In genomic region chr10:13099666-13100348, GRCh38 we compare ENCODE assay signal across 8 cellular contexts. TPM values are rescaled to one million over a fixed set of nuclear protein-coding genes. Genes with fewer than 3 reads are reported as not detected.
A peak's percentile ranks its signal among the peaks of the same experiment; 100 is the strongest.
DNase-seq lines count a peak whose midpoint lies in the region; ATAC-seq and TF ChIP-seq lines count a peak whose summit lies in the region.

TSS of gene OPTN (plus strand) at chr10:13100163. CDS start at chr10:13109123, 8,960 bp downstream.

- H3K4me2 ChIP-seq in neural cell (ENCODE audit: low read length) = peak within 1 kb of the TSS; percentile 87

- H3K9me3 ChIP-seq in HUES6 (ENCODE audit: control insufficient read depth, insufficient read depth, low read depth, low read length) (no peaks in the 10 kb centered on the region), neural cell (ENCODE audit: low read length) (no peaks in the 10 kb centered on the region), stomach smooth muscle (ENCODE audit: control insufficient read depth in 2 of 2, low read length in 2 of 2) (no peaks in the 10 kb centered on the region)

- H4K20me1 ChIP-seq in neural cell (ENCODE audit: insufficient read depth) = no peaks in the 10 kb centered on the region

- H3K4me1 ChIP-seq in HUES6 (ENCODE audit: control insufficient read depth, insufficient read depth, low read length) (peaks cover 7% of the 10 kb centered on the region), stomach smooth muscle (ENCODE audit: control insufficient read depth, insufficient read depth, low read length) (peaks cover 23% of the 10 kb centered on the region)

- TF ChIP-seq CTCF in fibroblast of villous mesenchyme (IDR thresholded peaks at IDR 0.05; ENCODE audit: insufficient read depth, low read depth, low read length) = peak; percentile 81
- peak; percentile 88 for TF ChIP-seq CTCF in neural cell (IDR thresholded peaks at IDR 0.05; ENCODE audit: poor library complexity, severe bottlenecking)

- peak within 1 kb of the TSS; percentile 89 for H2AFZ ChIP-seq in neural cell (ENCODE audit: low read depth, low read length)

- peak within 1 kb of the TSS; percentile 74 for H3K9ac ChIP-seq in HUES6 (ENCODE audit: low read length)
- peak within 1 kb of the TSS; percentile 93 for H3K9ac ChIP-seq in neural cell (ENCODE audit: low read length)
- peak within 1 kb of the TSS; percentile 70 to 84 for H3K9ac ChIP-seq in stomach smooth muscle (ENCODE audit: low read length in 2 of 2)

- peak within 1 kb of the TSS; percentile 100 for H3K4me3 ChIP-seq in HUES6 (ENCODE audit: low read depth, low read length)
- H3K4me3 ChIP-seq in fibroblast of villous mesenchyme (ENCODE audit: low read depth, low read length) = peak within 1 kb of the TSS; percentile 88
- peak within 1 kb of the TSS; percentile 86 for H3K4me3 ChIP-seq in neural cell (ENCODE audit: low read length)
- peak within 1 kb of the TSS; percentile 76 to 86 for H3K4me3 ChIP-seq in stomach smooth muscle (ENCODE audit: low read length in 2 of 2)

- peak; percentile 80 for TF ChIP-seq RAD21 in neural cell (conservative IDR thresholded peaks at IDR 0.05)

- TF ChIP-seq EP300 in neural cell (conservative IDR thresholded peaks at IDR 0.05; ENCODE audit: poor library complexity, severe bottlenecking) = peak; percentile 40

- no peaks in the 10 kb centered on the region for H3F3A ChIP-seq in neural cell (ENCODE audit: insufficient read depth, low read length, poor library complexity, severe bottlenecking)

- H3K36me3 ChIP-seq in HUES6 (ENCODE audit: control insufficient read depth, insufficient read depth, low read length) (no peaks in the 10 kb centered on the region), neural cell (ENCODE audit: insufficient read depth, low read length) (no peaks in the 10 kb centered on the region), stomach smooth muscle (ENCODE audit: control insufficient read depth in 2 of 2, insufficient read depth in 2 of 2, low read length in 2 of 2) (no peaks in the 10 kb centered on the region)

- H3K27me3 ChIP-seq in HUES6 (ENCODE audit: control insufficient read depth, insufficient read depth, low read length) (peaks cover 6% of the 10 kb centered on the region), neural cell (ENCODE audit: insufficient read depth, low read depth, low read length) (no peaks in the 10 kb centered on the region), stomach smooth muscle (ENCODE audit: control insufficient read depth in 1 of 2, insufficient read depth in 2 of 2, low read length in 2 of 2) (no peaks in the 10 kb centered on the region)

- DNase-seq in DMS 273 treated with DMSO at 0.1 percent for 48 hours (lab: John Stamatoyannopoulos, UW) (peak; percentile 27), RPMI7951 (ENCODE audit: low read depth) (peak; percentile 81), fibroblast of villous mesenchyme (ENCODE audit: low read depth) (peak; percentile 87)
- DNase-seq in activated effector memory CD4-positive, alpha-beta T cell treated with anti-CD3 and anti-CD28 coated beads, Interleukin-2, amount 50 U/mL, for 16 hours = peak; percentile 92

- peak; percentile 59 for ATAC-seq in GM21381 (IDR thresholded peaks at IDR 0.05; ENCODE audit: unreplicated experiment)

- H3K79me2 ChIP-seq in neural cell (replicated peaks; ENCODE audit: insufficient read depth, low read length) = peaks cover 2% of the 10 kb centered on the region

- no peak within 1 kb of the TSS; the same call in 1 of the 2 replicates for H3K27ac ChIP-seq in HUES6 (ENCODE audit: low read depth, low read length)
- peak within 1 kb of the TSS; percentile 89 for H3K27ac ChIP-seq in neural cell (ENCODE audit: low read length)
- H3K27ac ChIP-seq in stomach smooth muscle (ENCODE audit: low read length) = peak within 1 kb of the TSS; percentile 83

- no peaks in the 10 kb centered on the region for H3K9me2 ChIP-seq in neural cell (ENCODE audit: insufficient read depth, low read length)

TF ChIP-seq in neural cell, 6 proteins besides CTCF, POLR2A, EP300 and RAD21:
- TF ChIP-seq REST (IDR thresholded peaks at IDR 0.05; ENCODE audit: borderline replicate concordance) (peak; percentile 55), MXI1 (conservative IDR thresholded peaks at IDR 0.05; ENCODE audit: poor library complexity, severe bottlenecking) (no peak), EZH2 (IDR thresholded peaks at IDR 0.05; ENCODE audit: borderline replicate concordance, insufficient read depth, low read length, poor library complexity, severe bottlenecking) (no peak), TAF1 (IDR thresholded peaks at IDR 0.05; ENCODE audit: low read depth) (peak; percentile 79), SMC3 (conservative IDR thresholded peaks at IDR 0.05; ENCODE audit: poor library complexity) (peak; percentile 64), POLR2AphosphoS5 (IDR thresholded peaks at IDR 0.05) (peak; percentile 65)

RNA-seq across cellular contexts. Expression of gene OPTN, which starts in this region (rescaled TPM):
- total RNA-seq in RPMI7951 (2014; rRNA removed; shearing (Covaris generic)) = 74.8 and 78.7 TPM in 2 replicates
- total RNA-seq in fibroblast of villous mesenchyme = 90.2 and 125 TPM in 2 replicates
- polyA plus RNA-seq in neural cell = 31.0 and 38.2 TPM in 2 replicates
- polyA minus RNA-seq in neural cell = 30.9 and 42.0 TPM in 2 replicates

Comparison
In these comparisons a context has a peak if more than half of its experiments do, and no peak if none do; other contexts are left out.
1. DNase-seq: peak in every context shown above with its lines; median percentile 92 in activated effector memory CD4-positive, alpha-beta T cell treated with anti-CD3 and anti-CD28 coated beads, Interleukin-2, amount 50 U/mL, for 16 hours; 87 in fibroblast of villous mesenchyme; 81 in RPMI7951; 27 in DMS 273 treated with DMSO at 0.1 percent for 48 hours.